In the genomic region with DNA sequence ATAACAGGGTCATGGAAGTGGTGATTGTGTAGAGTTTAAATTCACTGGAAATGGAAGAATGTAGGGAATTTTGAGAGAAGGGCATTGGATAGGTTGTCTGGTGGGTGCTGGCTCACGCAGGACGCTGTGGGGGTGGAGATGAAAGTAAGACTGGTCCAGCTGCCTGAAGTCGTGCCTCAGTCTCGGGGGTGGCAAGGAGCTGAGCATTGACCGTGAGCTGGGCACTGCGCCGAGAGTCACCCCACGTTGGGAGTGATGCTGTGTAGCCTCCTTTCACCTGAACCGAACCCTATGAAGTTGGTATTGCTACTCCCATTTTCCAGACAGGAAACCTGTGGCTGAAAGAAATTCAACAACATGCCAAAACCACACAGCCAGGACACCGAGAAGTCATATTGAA, we compare ENCODE assay signal across 24 cellular contexts.
DNase-seq lines count a peak whose midpoint lies in the region; ATAC-seq, FAIRE-seq and TF ChIP-seq lines count a peak whose summit lies in the region.
"Had no signal": no experiment of that assay in that cellular context is flagged by ENCODE, and none has a peak within 500 bp of the region (broad histone marks: within the 10 kb centered on the region; RNA-seq: fewer than 3 reads in every experiment).

No MANE protein-coding gene starts in this region.

- H3F3A ChIP-seq in GM23338 (replicated peaks; ENCODE audit: low read depth) = no peaks in the 10 kb centered on the region

- no peak overlapping the region for H2AFZ ChIP-seq in HepG2 (ENCODE audit: low read length)
- H2AFZ ChIP-seq in GM23338 = no peak overlapping the region
- no peak overlapping the region for H2AFZ ChIP-seq in neuronal stem cell (ENCODE audit: low read length)
- H2AFZ ChIP-seq: GM23248 had no signal

- no peak overlapping the region for H3K4ac ChIP-seq in neuronal stem cell (ENCODE audit: low read length)

- no peak overlapping the region; the same call in 2 of the 3 replicates for H3K4me3 Mint-ChIP-seq in GM23338
- H3K4me3 Mint-ChIP-seq: CD14-positive monocyte; CD4-positive, alpha-beta T cell; CD8-positive, alpha-beta memory T cell; HFFc6 had no signal

- no peak overlapping the region for H4K91ac ChIP-seq in neuronal stem cell (ENCODE audit: low read depth, low read length, poor library complexity)

- FAIRE-seq in HepG2 (lab: Jason Lieb, UNC) = no peak
- FAIRE-seq: D721Med, GM12878, GM19239, H54 had no signal

- H3K27ac Mint-ChIP-seq in GM23338 = peak overlapping the region; percentile 12; the same call in 1 of the 2 replicates
- H3K27ac Mint-ChIP-seq: CD14-positive monocyte; CD4-positive, alpha-beta T cell; HFFc6 had no signal

- intact Hi-C loops in HepG2 (cut with micrococcal nuclease; ENCODE audit: unreplicated experiment) (no loop called here), right lobe of liver (cut with DNase I) (no loop called here)

- H3K4me3 ChIP-seq in HepG2 (replicated peaks in 1 of 3; ENCODE audit: insufficient read depth in 1 of 3, low read depth in 2 of 3, low read length in 3 of 3) (no peak overlapping the region), right lobe of liver (no peak overlapping the region), GM23338 (no peak overlapping the region), neuronal stem cell (ENCODE audit: low read length in 2 of 2) (no peak overlapping the region)
- H3K4me3 ChIP-seq: BLaER1 treated with 17β-estradiol and CSF1 and Interleukin-3, amounts not matched to agents 10 nM and 100 nM; GM12878; GM23248; HAP-1 had no signal

- DNase-seq in HepG2 (ENCODE audit: low spot score) (no peak), right lobe of liver (no peak), GM23338 (ENCODE audit: low spot score) (no peak), neuronal stem cell (ENCODE audit: low spot score) (no peak), AG08396 (ENCODE audit: low spot score) (no peak), NCI-H1092 (lab: John Stamatoyannopoulos, UW) (no peak)
- DNase-seq: AML-193; BE2C; CD4-positive, alpha-beta T cell; CD8-positive, alpha-beta memory T cell; DMS 273 treated with DMSO at 0.1 percent for 48 hours; DMS79; EL; GDM1; GM23248; HFFc6 had no signal

- TSS peak; percentile 42 for BruUV-seq in HepG2 (replicated peaks; lab: Mats Ljungman, UMichigan)

- H3K9me3 Mint-ChIP-seq in GM23338 = no peaks in the 10 kb centered on the region
- H3K9me3 Mint-ChIP-seq: CD4-positive, alpha-beta T cell; CD8-positive, alpha-beta memory T cell; HFFc6 had no signal

- peaks cover 5% of the 10 kb centered on the region for H3K27me3 Mint-ChIP-seq in GM23338 (ENCODE audit: insufficient read depth, low read depth, poor library complexity)
- H3K27me3 Mint-ChIP-seq: CD4-positive, alpha-beta T cell; CD8-positive, alpha-beta memory T cell had no signal

- TF ChIP-seq CTCF in HepG2 (CRISPR knock-in tag; IDR thresholded peaks at IDR 0.05) (no peak), right lobe of liver (IDR thresholded peaks at IDR 0.05) (no peak), GM23338 (conservative IDR thresholded peaks at IDR 0.05; ENCODE audit: low read depth in 2 of 2) (no peak), VCaP (conservative IDR thresholded peaks at IDR 0.05) (no peak)

- POLR2A ChIA-PET in HepG2 (lab: Yijun Ruan, JAX) = no interaction called here

- H3K9me2 ChIP-seq in GM23338 (ENCODE audit: insufficient read depth) = no peaks in the 10 kb centered on the region

- H4K20me1 ChIP-seq in HepG2 (ENCODE audit: insufficient read depth, low read length) (no peaks in the 10 kb centered on the region), GM23338 (replicated peaks; ENCODE audit: insufficient read depth) (no peaks in the 10 kb centered on the region; the same call in 1 of the 2 replicates)
- H4K20me1 ChIP-seq: BLaER1 treated with 17β-estradiol and CSF1 and Interleukin-3, amounts not matched to agents 10 nM and 100 nM had no signal

- H3K79me1 ChIP-seq in neuronal stem cell (ENCODE audit: low read depth, low read length) = no peaks in the 10 kb centered on the region

- H3K36me3 Mint-ChIP-seq in GM23338 (ENCODE audit: low read depth) = peaks cover 16% of the 10 kb centered on the region

- H4K8ac ChIP-seq in neuronal stem cell (ENCODE audit: low read depth, low read length) = peak overlapping the region; percentile 50

- no peak overlapping the region for H2AK5ac ChIP-seq in neuronal stem cell (ENCODE audit: low read depth, low read length)

- 94% methylated on average over 7 of the region's 10 CpGs for WGBS in HepG2 (ENCODE audit: low lambda C conversion rate)
- 90% methylated on average over 3 of the region's 10 CpGs for WGBS in right lobe of liver (ENCODE audit: insufficient coverage, low coverage, low lambda C conversion rate, missing lambda C conversion rate)
- WGBS in neuronal stem cell (ENCODE audit: extremely low coverage in 2 of 2, insufficient read length in 2 of 2, insufficient replicate concordance in 1 of 2), 2 donors = no CpG with 5 or more reads among the region's 10 CpGs

- no peak overlapping the region for H3K23ac ChIP-seq in neuronal stem cell (ENCODE audit: low read depth, low read length, poor library complexity)

- TF ChIP-seq RAD21 in HepG2 (CRISPR knock-in tag; IDR thresholded peaks at IDR 0.05) = no peak

- in situ Hi-C loops in HepG2 (cut with HindIII; ENCODE audit: extremely low pct_ligation_motif_present, low pct_unique_long_range_greater_than_20kb) = no loop called here

- no peak overlapping the region for H3K27ac ChIP-seq in HepG2 (ENCODE audit: extremely low read length, insufficient read depth, low read length)
- no peak overlapping the region for H3K27ac ChIP-seq in right lobe of liver
- H3K27ac ChIP-seq in GM23338 (ENCODE audit: low read depth) = 0 out of 2 replicates have a peak overlapping the region, but pooled peaks have one; percentile 19
- peak overlapping the region; percentile 63; the same call in 1 of the 2 replicates for H3K27ac ChIP-seq in VCaP
- H3K27ac ChIP-seq in neuronal stem cell (replicated peaks; ENCODE audit: low read length) = no peak overlapping the region
- H3K27ac ChIP-seq: BLaER1 treated with 17β-estradiol and CSF1 and Interleukin-3, amounts not matched to agents 10 nM and 100 nM; GM23248 had no signal

- no peak overlapping the region for H2BK120ac ChIP-seq in neuronal stem cell (ENCODE audit: low read depth, low read length)

- no peak for TF ChIP-seq POLR2A in HepG2 (IDR thresholded peaks at IDR 0.05; ENCODE audit: insufficient read depth in 1 of 2, low read depth in 2 of 2, low read length in 2 of 2)
- TF ChIP-seq POLR2A in right lobe of liver (IDR thresholded peaks at IDR 0.05) = no peak

- H3K79me2 ChIP-seq in HepG2 (ENCODE audit: insufficient read depth, low read length) (no peaks in the 10 kb centered on the region), GM23338 (replicated peaks; ENCODE audit: insufficient read depth) (no peaks in the 10 kb centered on the region)

- H2BK12ac ChIP-seq in neuronal stem cell (ENCODE audit: low read length) = no peak overlapping the region

- H3K36me3 ChIP-seq in HepG2 (replicated peaks in 1 of 2; ENCODE audit: control insufficient read depth in 1 of 2, insufficient read depth in 2 of 2, low read length in 2 of 2) (peaks cover 1 to 9% of the 10 kb centered on the region in 2 experiments; a peak in 3 of 5 replicates), right lobe of liver (peaks cover 0 to 8% (median 0%) of the 10 kb centered on the region in 4 donors), GM23338 (ENCODE audit: insufficient read depth) (peaks cover 12% of the 10 kb centered on the region), neuronal stem cell (replicated peaks in 1 of 2; ENCODE audit: control insufficient read depth in 2 of 2, insufficient read depth in 2 of 2, low read length in 2 of 2) (peaks cover 9 to 15% of the 10 kb centered on the region in 2 donors)
- H3K36me3 ChIP-seq: HAP-1 had no signal

- no peak overlapping the region for H3K4me2 ChIP-seq in HepG2 (ENCODE audit: low read depth, low read length)
- H3K4me2 ChIP-seq in GM23338 = no peak overlapping the region
- no peak overlapping the region for H3K4me2 ChIP-seq in neuronal stem cell (ENCODE audit: insufficient read depth, low read length, poor library complexity, severe bottlenecking)
- H3K4me2 ChIP-seq: BLaER1 treated with 17β-estradiol and CSF1 and Interleukin-3, amounts not matched to agents 10 nM and 100 nM had no signal

- H3K9ac ChIP-seq in HepG2 (ENCODE audit: insufficient read depth, low read depth, low read length) = no peak overlapping the region
- H3K9ac ChIP-seq in neuronal stem cell (ENCODE audit: low read depth, low read length, poor library complexity) = no peak overlapping the region
- H3K9ac ChIP-seq: BLaER1 treated with 17β-estradiol and CSF1 and Interleukin-3, amounts not matched to agents 10 nM and 100 nM; GM23248 had no signal

- no peaks in the 10 kb centered on the region for H3K27me3 ChIP-seq in HepG2 (ENCODE audit: control insufficient read depth in 1 of 2, insufficient read depth in 2 of 2, low read length in 2 of 2)
- no peaks in the 10 kb centered on the region for H3K27me3 ChIP-seq in right lobe of liver
- H3K27me3 ChIP-seq in GM23338 (ENCODE audit: insufficient read depth) = no peaks in the 10 kb centered on the region
- no peaks in the 10 kb centered on the region for H3K27me3 ChIP-seq in neuronal stem cell (ENCODE audit: control insufficient read depth in 3 of 3, insufficient read depth in 3 of 3, low read depth in 1 of 3, low read length in 3 of 3)
- H3K27me3 ChIP-seq: BE2C; BLaER1 treated with 17β-estradiol and CSF1 and Interleukin-3, amounts not matched to agents 10 nM and 100 nM had no signal

- peaks cover 9% of the 10 kb centered on the region for H3K4me1 Mint-ChIP-seq in GM23338
- H3K4me1 Mint-ChIP-seq: CD8-positive, alpha-beta memory T cell had no signal

- ATAC-seq in HepG2 (no peak), right lobe of liver (no peak), GM23338 (no peak)
- ATAC-seq: GM12878 had no signal

- CTCF ChIA-PET in HepG2 (lab: Yijun Ruan, JAX; ENCODE audit: low intra/inter-chr PET ratio, low total read pairs) = no interaction called here

- TF ChIP-seq EP300 in HepG2 (IDR thresholded peaks at IDR 0.05; ENCODE audit: low read depth in 2 of 2, low read length in 2 of 2) (no peak), HepG2 (CRISPR knock-in tag; IDR thresholded peaks at IDR 0.05; ENCODE audit: borderline replicate concordance) (no peak)

- H3K4me1 ChIP-seq in HepG2 (ENCODE audit: insufficient read depth, low read length) (no peaks in the 10 kb centered on the region), right lobe of liver (no peaks in the 10 kb centered on the region), GM23338 (ENCODE audit: insufficient read depth) (no peaks in the 10 kb centered on the region), neuronal stem cell (ENCODE audit: control insufficient read depth in 2 of 2, insufficient read depth in 1 of 2, low read depth in 1 of 2, low read length in 2 of 2) (no peaks in the 10 kb centered on the region)
- H3K4me1 ChIP-seq: BE2C, HAP-1 had no signal

- no peak overlapping the region for H3K14ac ChIP-seq in neuronal stem cell (ENCODE audit: low read length)

- H3K9me3 ChIP-seq in HepG2 (ENCODE audit: low read length) = no peaks in the 10 kb centered on the region
- H3K9me3 ChIP-seq in right lobe of liver = no peaks in the 10 kb centered on the region
- no peaks in the 10 kb centered on the region for H3K9me3 ChIP-seq in neuronal stem cell (replicated peaks in 1 of 2; ENCODE audit: control insufficient read depth in 2 of 2, insufficient read depth in 1 of 2, low read depth in 1 of 2, low read length in 2 of 2)
- H3K9me3 ChIP-seq: BE2C, HAP-1 had no signal

- no peak overlapping the region for H3K18ac ChIP-seq in neuronal stem cell (ENCODE audit: low read length)

- no peak overlapping the region for H2BK5ac ChIP-seq in neuronal stem cell (ENCODE audit: low read length)

- H2BK15ac ChIP-seq in neuronal stem cell (ENCODE audit: low read length) = no peak overlapping the region

Comparison
In these comparisons a context has a peak if more than half of its experiments do, and no peak if none do; other contexts are left out.
1. H3K27ac ChIP-seq: peak in GM23338 (single experiment) and VCaP (single experiment); none in HepG2 (single experiment), right lobe of liver (0 of 3) and neuronal stem cell (single experiment).